ENCODE assay signal across 25 cellular contexts in the genomic region with DNA sequence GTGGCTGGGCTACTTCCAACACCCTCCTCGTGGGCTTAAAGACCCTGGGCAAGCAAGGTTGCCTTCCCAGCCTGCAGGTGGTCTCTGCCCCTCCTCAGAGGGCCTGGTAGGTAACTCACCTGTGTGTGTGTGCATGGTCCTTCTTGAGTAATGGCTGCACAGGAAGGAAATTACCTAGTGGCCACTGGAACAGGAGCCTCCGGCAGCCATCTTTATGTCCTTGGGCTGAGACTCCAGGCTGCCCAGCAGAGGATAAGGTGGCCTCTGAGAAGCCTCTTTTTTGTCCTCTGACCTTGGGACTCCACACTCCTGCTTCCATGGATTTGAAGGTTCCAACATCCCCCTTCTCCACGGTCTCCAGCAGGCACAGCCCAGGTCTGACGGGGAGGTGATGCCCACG. TPM values are rescaled to one million over a fixed set of nuclear protein-coding genes. Genes with fewer than 3 reads are reported as not detected.
"Had no signal": no experiment of that assay in that cellular context is flagged by ENCODE, and none has a peak within 500 bp of the region (broad histone marks: within the 10 kb centered on the region; RNA-seq: fewer than 3 reads in every experiment).

No MANE protein-coding gene starts in this region.

- H3K9ac ChIP-seq: parathyroid adenoma had no signal

- H3K9me3 Mint-ChIP-seq: naive thymus-derived CD8-positive, alpha-beta T cell; natural killer cell treated with Interleukin-12 subunit alpha and Interleukin-12 subunit beta and Interleukin-15 and Interleukin-18, amount 100 ng/mL, for 72 hours; nephron progenitor cell; neural crest cell; stimulated activated effector memory CD8-positive, alpha-beta T cell treated with anti-CD3 and anti-CD28 coated beads, Interleukin-12 subunit alpha, Interleukin-12 subunit beta, amount 100 ng/mL, for 72 hours; stimulated activated naive B cell treated with anti-CD40 and anti-IgM and Interleukin-4, amounts not matched to agents 10 μg/mL and 1 μg/mL and 100 μg/mL, for 72 hours; stimulated activated naive CD8-positive, alpha-beta T cell treated with anti-CD3 and anti-CD28 coated beads, Interleukin-15, Interleukin-2, amounts not matched to agents 100 ng/mL and 50 ng/mL, for 24 hours had no signal

- H3K4me3 ChIP-seq: psoas muscle, right lobe of liver, sigmoid colon, stomach, thoracic aorta, thyroid gland, tibial nerve, upper lobe of left lung, vagina had no signal

- H3K27ac ChIP-seq: parathyroid adenoma, psoas muscle, right lobe of liver, sigmoid colon, stomach, thoracic aorta, thyroid gland, tibial nerve, upper lobe of left lung, vagina had no signal

- H3K9me3 ChIP-seq: psoas muscle, right lobe of liver, sigmoid colon, stomach, thoracic aorta, thyroid gland, tibial nerve, upper lobe of left lung, vagina had no signal

- H3K36me3 ChIP-seq: right lobe of liver, sigmoid colon, stomach, thoracic aorta, thyroid gland, tibial nerve, upper lobe of left lung, vagina had no signal

- H3K79me2 ChIP-seq: parathyroid adenoma had no signal

- H3K27ac Mint-ChIP-seq: naive thymus-derived CD8-positive, alpha-beta T cell; natural killer cell treated with Interleukin-12 subunit alpha and Interleukin-12 subunit beta and Interleukin-15 and Interleukin-18, amount 100 ng/mL, for 72 hours; nephron progenitor cell; progenitor cell of endocrine pancreas; stimulated activated effector memory CD8-positive, alpha-beta T cell treated with anti-CD3 and anti-CD28 coated beads, Interleukin-12 subunit alpha, Interleukin-12 subunit beta, amount 100 ng/mL, for 72 hours; stimulated activated naive B cell treated with anti-CD40 and anti-IgM and Interleukin-4, amounts not matched to agents 10 μg/mL and 1 μg/mL and 100 μg/mL, for 72 hours; stimulated activated naive CD8-positive, alpha-beta T cell treated with anti-CD3 and anti-CD28 coated beads, Interleukin-15, Interleukin-2, amounts not matched to agents 100 ng/mL and 50 ng/mL, for 24 hours had no signal

- ATAC-seq: psoas muscle had no signal

- H3K36me3 Mint-ChIP-seq: naive thymus-derived CD8-positive, alpha-beta T cell; natural killer cell treated with Interleukin-12 subunit alpha and Interleukin-12 subunit beta and Interleukin-15 and Interleukin-18, amount 100 ng/mL, for 72 hours; stimulated activated effector memory CD8-positive, alpha-beta T cell treated with anti-CD3 and anti-CD28 coated beads, Interleukin-12 subunit alpha, Interleukin-12 subunit beta, amount 100 ng/mL, for 72 hours; stimulated activated naive B cell treated with anti-CD40 and anti-IgM and Interleukin-4, amounts not matched to agents 10 μg/mL and 1 μg/mL and 100 μg/mL, for 72 hours had no signal

- H3K4me3 Mint-ChIP-seq: naive thymus-derived CD8-positive, alpha-beta T cell; natural killer cell treated with Interleukin-12 subunit alpha and Interleukin-12 subunit beta and Interleukin-15 and Interleukin-18, amount 100 ng/mL, for 72 hours; nephron progenitor cell; neural crest cell; stimulated activated effector memory CD8-positive, alpha-beta T cell treated with anti-CD3 and anti-CD28 coated beads, Interleukin-12 subunit alpha, Interleukin-12 subunit beta, amount 100 ng/mL, for 72 hours; stimulated activated naive B cell treated with anti-CD40 and anti-IgM and Interleukin-4, amounts not matched to agents 10 μg/mL and 1 μg/mL and 100 μg/mL, for 72 hours; stimulated activated naive CD8-positive, alpha-beta T cell treated with anti-CD3 and anti-CD28 coated beads, Interleukin-15, Interleukin-2, amounts not matched to agents 100 ng/mL and 50 ng/mL, for 24 hours had no signal

- H3K27me3 Mint-ChIP-seq: natural killer cell treated with Interleukin-12 subunit alpha and Interleukin-12 subunit beta and Interleukin-15 and Interleukin-18, amount 100 ng/mL, for 72 hours; stimulated activated naive B cell treated with anti-CD40 and anti-IgM and Interleukin-4, amounts not matched to agents 10 μg/mL and 1 μg/mL and 100 μg/mL, for 72 hours; stimulated activated naive CD8-positive, alpha-beta T cell treated with anti-CD3 and anti-CD28 coated beads, Interleukin-15, Interleukin-2, amounts not matched to agents 100 ng/mL and 50 ng/mL, for 24 hours had no signal

- H2AFZ ChIP-seq: parathyroid adenoma had no signal

- H3K27me3 ChIP-seq: right lobe of liver, thyroid gland, tibial nerve, upper lobe of left lung, vagina had no signal

- FAIRE-seq: small intestine, urothelium cell line had no signal

- H3K4me1 ChIP-seq: psoas muscle, right lobe of liver, sigmoid colon, vagina had no signal

- DNase-seq: occipital lobe; right cardiac atrium; sigmoid colon; stimulated activated naive B cell treated with anti-CD40 and anti-IgM and Interleukin-4, amounts not matched to agents 10 μg/mL and 1 μg/mL and 100 μg/mL, for 72 hours had no signal

RNA-seq across cellular contexts. Expression of a gene that starts 20.0 kb away (rescaled TPM):
- total RNA-seq: right lobe of liver, skeletal muscle tissue, thyroid gland, vagina had no signal

RNA-seq across cellular contexts. Expression of a gene that starts 50.5 kb away (rescaled TPM):
- total RNA-seq: naive thymus-derived CD8-positive, alpha-beta T cell; natural killer cell treated with Interleukin-12 subunit alpha and Interleukin-12 subunit beta and Interleukin-15 and Interleukin-18, amount 100 ng/mL, for 72 hours; neural crest cell; occipital lobe; osteocyte; progenitor cell of endocrine pancreas; right lobe of liver; temporal lobe; vagina had no signal
- polyA plus RNA-seq: naive thymus-derived CD8-positive, alpha-beta T cell had no signal
